22 cellular contexts compared by ENCODE assay signal in genomic region chr2:17455343-17455742, GRCh38.
DNase-seq lines count a peak whose midpoint lies in the region; ATAC-seq, FAIRE-seq and TF ChIP-seq lines count a peak whose summit lies in the region.
"Had no signal": no experiment of that assay in that cellular context is flagged by ENCODE, and none has a peak within 500 bp of the region (broad histone marks: within the 10 kb centered on the region; RNA-seq: fewer than 3 reads in every experiment).

No MANE protein-coding gene starts in this region.

- H3K4me3 ChIP-seq in DOHH2 (ENCODE audit: low read length) (no peak overlapping the region), GM12878 (no peak overlapping the region), Karpas-422 (ENCODE audit: low read length) (no peak overlapping the region)
- H3K4me3 ChIP-seq: A549; BLaER1 treated with 17β-estradiol and CSF1 and Interleukin-3, amounts not matched to agents 10 nM and 100 nM had no signal

- ATAC-seq in GM18907 (IDR thresholded peaks at IDR 0.05; ENCODE audit: unreplicated experiment) = peak; percentile 62
- ATAC-seq in HG03432 (IDR thresholded peaks at IDR 0.05; ENCODE audit: unreplicated experiment) = peak; percentile 48
- no peak for ATAC-seq in GM12878
- no peak for ATAC-seq in HG03196 (IDR thresholded peaks at IDR 0.05; ENCODE audit: unreplicated experiment)
- ATAC-seq: A549; CD8-positive, alpha-beta T cell had no signal

- TF ChIP-seq RAD21 in GM12878 (IDR thresholded peaks at IDR 0.05; ENCODE audit: insufficient read depth, low read depth, low read length) = no peak

- peak; percentile 47 for FAIRE-seq in GM12878 (lab: Jason Lieb, UNC)
- FAIRE-seq: A549, D721Med, GM12891, GM19239 had no signal

- CTCF ChIA-PET in GM12878 (lab: Yijun Ruan, JAX) = no interaction called here

- SMC1A ChIA-PET in GM12878 (lab: Charles Lee; ENCODE audit: uncharacterized antibody, unreplicated experiment) = no interaction called here

- H4K20me1 ChIP-seq in DOHH2 (ENCODE audit: control insufficient read depth, insufficient read depth, low read depth, low read length) = no peaks in the 10 kb centered on the region
- H4K20me1 ChIP-seq in GM12878 (ENCODE audit: control insufficient read depth, insufficient read depth) = no peaks in the 10 kb centered on the region
- no peaks in the 10 kb centered on the region for H4K20me1 ChIP-seq in Karpas-422 (ENCODE audit: insufficient read depth, low read depth, low read length)
- H4K20me1 ChIP-seq: BLaER1 treated with 17β-estradiol and CSF1 and Interleukin-3, amounts not matched to agents 10 nM and 100 nM had no signal

- peaks cover 44% of the 10 kb centered on the region for H3K4me1 ChIP-seq in DOHH2 (ENCODE audit: control insufficient read depth, low read length)
- H3K4me1 ChIP-seq in GM12878 (ENCODE audit: control insufficient read depth, insufficient read depth, low read length) = no peaks in the 10 kb centered on the region
- peaks cover 13% of the 10 kb centered on the region for H3K4me1 ChIP-seq in Karpas-422 (ENCODE audit: low read length)
- H3K4me1 ChIP-seq: A549; BLaER1 treated with 17β-estradiol and CSF1 and Interleukin-3, amounts not matched to agents 10 nM and 100 nM; Caco-2 had no signal

- in situ Hi-C loops in GM12878 (cut with MboI) = no loop called here

- no peak for TF ChIP-seq POLR2A in GM12878 (IDR thresholded peaks at IDR 0.05; ENCODE audit: low read depth, low read length)

- DNase-seq in GM12878 (ENCODE audit: low read depth, low spot score) (no peak), Karpas-422 (no peak)
- no peak for DNase-seq in stimulated activated CD4-positive, alpha-beta T cell treated with anti-CD3 and anti-CD28 coated beads, Interleukin-2, amount 100 ng/mL, for 24 hours
- DNase-seq: AML-193; Caco-2; Calu3; CD4-positive, alpha-beta T cell; CD8-positive, alpha-beta T cell; DMS79 treated with DMSO at 0.1 percent for 48 hours; EL; GDM1 had no signal

- no peak overlapping the region for H2AFZ ChIP-seq in GM12878 (ENCODE audit: control insufficient read depth, low read depth, low read length)
- H2AFZ ChIP-seq in Karpas-422 (ENCODE audit: low read length) = no peak overlapping the region

- TF ChIP-seq CTCF in DOHH2 (IDR thresholded peaks at IDR 0.05; ENCODE audit: low read depth, low read length, poor library complexity, severe bottlenecking) = no peak
- no peak for TF ChIP-seq CTCF in GM12878 (IDR thresholded peaks at IDR 0.05 in 2 of 3, conservative IDR thresholded peaks at IDR 0.05 in 1 of 3; ENCODE audit: control insufficient read depth in 2 of 3, extremely low read depth in 1 of 3, insufficient read depth in 1 of 3, low read depth in 3 of 3, low read length in 3 of 3)

- RAD21 ChIA-PET in GM12878 (lab: Charles Lee; ENCODE audit: unreplicated experiment) = no interaction called here

- H3K9me3 ChIP-seq in DOHH2 (ENCODE audit: control insufficient read depth, insufficient read depth, low read length) (no peaks in the 10 kb centered on the region), GM12878 (replicated peaks; ENCODE audit: control insufficient read depth, insufficient read depth, low read length) (no peaks in the 10 kb centered on the region), Karpas-422 (ENCODE audit: low read length) (no peaks in the 10 kb centered on the region)
- H3K9me3 ChIP-seq: A549; BLaER1 treated with 17β-estradiol and CSF1 and Interleukin-3, amounts not matched to agents 10 nM and 100 nM; Caco-2 had no signal

- intact Hi-C loops in GM12878 (cut with micrococcal nuclease; ENCODE audit: unreplicated experiment) = no loop called here

- 15% methylated on average over 2 of the region's 2 CpGs for WGBS in GM12878 (ENCODE audit: insufficient coverage, insufficient replicate concordance, low lambda C conversion rate, missing lambda C conversion rate)

- POLR2A ChIA-PET in GM12878 (lab: Charles Lee) = no interaction called here

- H3K27me3 ChIP-seq in DOHH2 (ENCODE audit: control insufficient read depth, low read length) (no peaks in the 10 kb centered on the region), GM12878 (replicated peaks in 1 of 2; ENCODE audit: control insufficient read depth in 2 of 2, insufficient read depth in 2 of 2, low read length in 1 of 2) (no peaks in the 10 kb centered on the region), Karpas-422 (ENCODE audit: low read length) (no peaks in the 10 kb centered on the region)
- H3K27me3 ChIP-seq: BLaER1 treated with 17β-estradiol and CSF1 and Interleukin-3, amounts not matched to agents 10 nM and 100 nM had no signal

- H3F3A ChIP-seq in DOHH2 (ENCODE audit: control insufficient read depth, insufficient read depth) = peaks cover 3% of the 10 kb centered on the region

- H3K4me2 ChIP-seq in DOHH2 (ENCODE audit: low read length) (peak overlapping the region; percentile 12), GM12878 (ENCODE audit: control insufficient read depth, insufficient read depth) (no peak overlapping the region), Karpas-422 (ENCODE audit: low read depth, low read length, poor library complexity, severe bottlenecking) (no peak overlapping the region)
- H3K4me2 ChIP-seq: A549; BLaER1 treated with 17β-estradiol and CSF1 and Interleukin-3, amounts not matched to agents 10 nM and 100 nM had no signal

- H3K79me2 ChIP-seq in DOHH2 (ENCODE audit: control insufficient read depth, low read length) (no peaks in the 10 kb centered on the region), GM12878 (ENCODE audit: control insufficient read depth, insufficient read depth, low read length) (no peaks in the 10 kb centered on the region), Karpas-422 (ENCODE audit: low read length) (no peaks in the 10 kb centered on the region)

- H3K27ac ChIP-seq in DOHH2 (ENCODE audit: low read depth, low read length) = no peak overlapping the region
- H3K27ac ChIP-seq in GM12878 (ENCODE audit: control insufficient read depth, insufficient read depth) = no peak overlapping the region
- no peak overlapping the region for H3K27ac ChIP-seq in Karpas-422 (ENCODE audit: low read length)
- H3K27ac ChIP-seq: 22Rv1; A549; BLaER1 treated with 17β-estradiol and CSF1 and Interleukin-3, amounts not matched to agents 10 nM and 100 nM; C4-2B had no signal

- peaks cover 2% of the 10 kb centered on the region; the same call in 1 of the 2 replicates for H3K36me3 ChIP-seq in DOHH2 (ENCODE audit: control insufficient read depth, low read length)
- H3K36me3 ChIP-seq in GM12878 (ENCODE audit: control insufficient read depth in 2 of 2, insufficient read depth in 2 of 2, low read length in 1 of 2) = no peaks in the 10 kb centered on the region
- H3K36me3 ChIP-seq in Karpas-422 (ENCODE audit: insufficient read depth, low read length) = no peaks in the 10 kb centered on the region
- H3K36me3 ChIP-seq: BLaER1 treated with 17β-estradiol and CSF1 and Interleukin-3, amounts not matched to agents 10 nM and 100 nM had no signal

- BruUV-seq in GM12878 (replicated peaks; lab: Mats Ljungman, UMichigan) = no TSS peak

- no peak overlapping the region for H3K9ac ChIP-seq in GM12878 (ENCODE audit: control insufficient read depth, insufficient read depth, low read length)
- H3K9ac ChIP-seq in Karpas-422 (ENCODE audit: low read length) = no peak overlapping the region
- H3K9ac ChIP-seq: BLaER1 treated with 17β-estradiol and CSF1 and Interleukin-3, amounts not matched to agents 10 nM and 100 nM had no signal

- no peak for TF ChIP-seq EP300 in GM12878 (IDR thresholded peaks at IDR 0.05; ENCODE audit: borderline replicate concordance in 1 of 2, control insufficient read depth in 1 of 2, low read depth in 2 of 2, low read length in 2 of 2)

- H3K9me2 ChIP-seq in DOHH2 (replicated peaks; ENCODE audit: control insufficient read depth, low read length) (no peaks in the 10 kb centered on the region), Karpas-422 (replicated peaks; ENCODE audit: insufficient read depth, low read length) (no peaks in the 10 kb centered on the region)

TF ChIP-seq in GM12878, 131 proteins besides CTCF, POLR2A, EP300 and RAD21 (continues in another document):
- TF ChIP-seq ZBED1 (IDR thresholded peaks at IDR 0.05; ENCODE audit: borderline replicate concordance) (no peak), SMAD5 (IDR thresholded peaks at IDR 0.05; ENCODE audit: low read depth) (no peak), ATF7 (IDR thresholded peaks at IDR 0.05; ENCODE audit: low read depth) (no peak), ESRRA (IDR thresholded peaks at IDR 0.05; ENCODE audit: low read length) (no peak), ZBTB40 (IDR thresholded peaks at IDR 0.05; ENCODE audit: borderline replicate concordance) (no peak), TCF7 (IDR thresholded peaks at IDR 0.05; ENCODE audit: borderline replicate concordance) (no peak), CEBPB (IDR thresholded peaks at IDR 0.05; ENCODE audit: borderline replicate concordance in 1 of 2, low read depth in 2 of 2, low read length in 2 of 2) (no peak)

Comparison
In these comparisons a context has a peak if more than half of its experiments do, and no peak if none do; other contexts are left out.
1. ATAC-seq: peak in GM18907 (single experiment) and HG03432 (single experiment); none in GM12878 (single experiment) and HG03196 (single experiment).